1 cellular context compared by ENCODE assay signal in the genomic region with DNA sequence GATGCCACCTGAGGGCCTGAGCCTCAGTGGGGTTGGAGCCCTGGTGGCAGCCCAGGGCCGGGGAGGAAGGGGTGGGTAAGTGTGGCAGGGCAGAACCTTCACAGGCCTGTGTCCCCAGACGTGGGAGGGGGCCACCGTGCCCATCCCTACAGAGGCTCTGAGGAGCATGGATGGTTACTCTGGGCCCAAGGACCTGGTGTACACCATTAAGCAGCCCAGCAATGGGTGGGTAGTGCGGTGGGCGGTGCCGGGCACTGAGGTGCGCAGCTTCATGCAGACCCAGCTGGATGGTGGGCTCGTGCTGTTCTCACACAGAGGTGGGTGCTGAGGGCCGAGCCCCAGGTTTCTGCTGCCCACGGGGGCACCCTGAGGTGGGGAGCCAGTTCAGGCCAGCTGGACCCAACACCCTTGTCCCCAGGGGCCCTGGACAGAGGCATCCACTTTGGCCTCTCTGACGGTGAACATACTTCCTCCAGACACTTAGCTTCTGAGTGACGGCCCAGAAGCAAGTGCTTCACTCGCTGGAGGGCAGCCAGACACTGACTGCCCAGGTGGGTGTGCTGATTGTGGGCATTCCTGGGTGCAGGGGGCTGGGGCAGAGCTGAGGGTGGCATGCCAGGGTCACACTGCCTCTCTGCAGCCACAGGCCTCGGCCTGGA. TPM values are rescaled to one million over a fixed set of nuclear protein-coding genes. Genes with fewer than 3 reads are reported as not detected.
"Had no signal": no experiment of that assay in that cellular context is flagged by ENCODE, and none has a peak within 500 bp of the region (broad histone marks: within the 10 kb centered on the region; RNA-seq: fewer than 3 reads in every experiment).

No MANE protein-coding gene starts in this region.

RNA-seq across cellular contexts. Expression of a gene that starts 38.9 kb away (rescaled TPM):
- polyA plus RNA-seq: naive thymus-derived CD8-positive, alpha-beta T cell had no signal
